In genomic region chr17:13420294-13421277, GRCh38 we compare ENCODE assay signal across 1 cellular context.
TF ChIP-seq lines count a peak whose summit lies in the region.

No MANE protein-coding gene starts in this region.

TF ChIP-seq in HepG2, 621 proteins besides CTCF, POLR2A, EP300 and RAD21 (continued from another document and continues in another):
- no peak for TF ChIP-seq GMEB2 (CRISPR knock-in tag; IDR thresholded peaks at IDR 0.05; ENCODE audit: low read depth)
- TF ChIP-seq CBX2 (IDR thresholded peaks at IDR 0.05; ENCODE audit: low read depth, low read length): no peak
- no peak for TF ChIP-seq CBX2 (CRISPR knock-in tag; IDR thresholded peaks at IDR 0.05; ENCODE audit: low read depth)
- TF ChIP-seq JUND (CRISPR knock-in tag; IDR thresholded peaks at IDR 0.05): peak; percentile 100
- peak; percentile 36; the same call in 1 of the 2 replicates for TF ChIP-seq MBD4 (IDR thresholded peaks at IDR 0.05; ENCODE audit: borderline replicate concordance, low read length)
- no peak for TF ChIP-seq ZNF333 (CRISPR knock-in tag; IDR thresholded peaks at IDR 0.05; ENCODE audit: borderline replicate concordance)
- peak; percentile 45; the same call in 1 of the 2 replicates for TF ChIP-seq ZNF317 (CRISPR knock-in tag; IDR thresholded peaks at IDR 0.05)
- no peak for TF ChIP-seq ZNF256 (CRISPR knock-in tag; conservative IDR thresholded peaks at IDR 0.05)
- TF ChIP-seq ARID3A (IDR thresholded peaks at IDR 0.05; ENCODE audit: low read depth, low read length): peak; percentile 99
- TF ChIP-seq SMYD3 (CRISPR knock-in tag; IDR thresholded peaks at IDR 0.05): no peak
- TF ChIP-seq HBP1 (CRISPR knock-in tag; IDR thresholded peaks at IDR 0.05; ENCODE audit: low read depth): 0 out of 2 replicates have a peak, but pooled peaks have one; percentile 46
- TF ChIP-seq LRRFIP1 (CRISPR knock-in tag; conservative IDR thresholded peaks at IDR 0.05): no peak
- TF ChIP-seq FOXK2 (IDR thresholded peaks at IDR 0.05): peak; percentile 54
- no peak for TF ChIP-seq ZNF782 (CRISPR knock-in tag; IDR thresholded peaks at IDR 0.05; ENCODE audit: borderline replicate concordance)
- TF ChIP-seq REL (CRISPR knock-in tag; conservative IDR thresholded peaks at IDR 0.05): no peak
- no peak for TF ChIP-seq IKZF1 (IDR thresholded peaks at IDR 0.05)
- no peak for TF ChIP-seq SNRNP70 (IDR thresholded peaks at IDR 0.05; ENCODE audit: low read depth, low read length)
- peak; percentile 99 for TF ChIP-seq FOXA3 (CRISPR knock-in tag; IDR thresholded peaks at IDR 0.05)
- TF ChIP-seq ZSCAN25 (CRISPR knock-in tag; IDR thresholded peaks at IDR 0.05): no peak
- TF ChIP-seq THRA (CRISPR knock-in tag; IDR thresholded peaks at IDR 0.05; ENCODE audit: borderline replicate concordance): peak; percentile 74
- no peak for TF ChIP-seq POLR2G (IDR thresholded peaks at IDR 0.05; ENCODE audit: low read depth, low read length)
- no peak for TF ChIP-seq ZNF687 (CRISPR knock-in tag; IDR thresholded peaks at IDR 0.05)
- TF ChIP-seq ZNF276 (CRISPR knock-in tag; IDR thresholded peaks at IDR 0.05; ENCODE audit: low read depth): no peak
- no peak for TF ChIP-seq ZNF512B (CRISPR knock-in tag; IDR thresholded peaks at IDR 0.05; ENCODE audit: borderline replicate concordance)
- TF ChIP-seq NFE2 (CRISPR knock-in tag; IDR thresholded peaks at IDR 0.05): no peak
- TF ChIP-seq ZBTB10 (CRISPR knock-in tag; IDR thresholded peaks at IDR 0.05; ENCODE audit: borderline replicate concordance): no peak
- no peak for TF ChIP-seq ZNF563 (CRISPR knock-in tag; IDR thresholded peaks at IDR 0.05)
- TF ChIP-seq ZFP82 (CRISPR knock-in tag; IDR thresholded peaks at IDR 0.05; ENCODE audit: borderline replicate concordance): no peak
- no peak for TF ChIP-seq GTF2F1 (IDR thresholded peaks at IDR 0.05; ENCODE audit: low read length)
- peak; percentile 91 for TF ChIP-seq ATF7 (IDR thresholded peaks at IDR 0.05)
- TF ChIP-seq ATF7 (CRISPR knock-in tag; IDR thresholded peaks at IDR 0.05): peak; percentile 93
- TF ChIP-seq TBP (CRISPR knock-in tag; IDR thresholded peaks at IDR 0.05): no peak
- TF ChIP-seq PHB2 (IDR thresholded peaks at IDR 0.05; ENCODE audit: partially characterized antibody): no peak
- TF ChIP-seq ZSCAN22 (CRISPR knock-in tag; IDR thresholded peaks at IDR 0.05): no peak
- TF ChIP-seq THAP7 (CRISPR knock-in tag; IDR thresholded peaks at IDR 0.05): no peak
- TF ChIP-seq RXRA (CRISPR knock-in tag; IDR thresholded peaks at IDR 0.05): no peak
